ENCODE assay signal across 8 cellular contexts in the genomic region with DNA sequence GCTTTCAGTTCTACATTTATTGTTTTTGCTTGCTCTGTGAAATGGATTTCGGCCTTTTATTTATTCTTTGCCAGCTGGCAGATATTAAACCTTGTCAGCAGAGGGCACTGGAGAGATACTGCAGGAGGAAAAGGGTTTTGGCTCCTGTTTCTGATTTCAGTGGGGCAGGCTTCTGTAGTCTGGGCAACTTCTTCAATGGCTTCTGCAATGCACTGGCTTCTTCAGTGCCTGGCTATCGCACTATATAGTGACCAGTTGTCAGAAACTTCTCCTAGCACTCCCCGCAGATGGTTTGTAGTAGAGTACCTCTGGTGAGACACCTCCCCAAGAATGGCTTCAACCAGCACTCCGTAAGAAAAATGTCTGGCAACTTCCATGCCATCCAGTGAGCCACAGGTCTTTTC. TPM values are rescaled to one million over a fixed set of nuclear protein-coding genes. Genes with fewer than 3 reads are reported as not detected.
DNase-seq lines count a peak whose midpoint lies in the region; ATAC-seq, FAIRE-seq and TF ChIP-seq lines count a peak whose summit lies in the region.

No MANE protein-coding gene starts in this region.

- H3K36me3 ChIP-seq in bronchial epithelial cell (ENCODE audit: control insufficient read depth, insufficient read depth, low read length): peaks cover 1% of the 10 kb centered on the region
- 0 out of 5 replicates have a peak, but pooled peaks cover 0 to under 1% of the 10 kb centered on the region in 2 experiments for H3K36me3 ChIP-seq in HepG2 (replicated peaks in 1 of 2; ENCODE audit: control insufficient read depth in 1 of 2, insufficient read depth in 2 of 2, low read length in 2 of 2)
- H3K36me3 ChIP-seq in thoracic aorta: peaks cover 9% of the 10 kb centered on the region

- peak overlapping the region; percentile 39 for H3K4me2 ChIP-seq in HepG2 (ENCODE audit: low read depth, low read length)

- TF ChIP-seq RAD21 in HepG2 (CRISPR knock-in tag; IDR thresholded peaks at IDR 0.05): peak; percentile 60; the same call in 1 of the 2 replicates

- TF ChIP-seq CTCF in GM10248 (IDR thresholded peaks at IDR 0.05; ENCODE audit: control extremely low read depth, extremely low read depth, low read depth, missing control alignments): peak; percentile 70
- TF ChIP-seq CTCF in bronchial epithelial cell (IDR thresholded peaks at IDR 0.05; ENCODE audit: insufficient read depth, low read length, severe bottlenecking): peak; percentile 77
- peak; percentile 76 for TF ChIP-seq CTCF in HepG2 (CRISPR knock-in tag; IDR thresholded peaks at IDR 0.05)
- peak; percentile 38 for TF ChIP-seq CTCF in thoracic aorta (IDR thresholded peaks at IDR 0.05)

- no TSS peak for BruUV-seq in HepG2 (replicated peaks; lab: Mats Ljungman, UMichigan)

- H3K79me2 ChIP-seq in HepG2 (ENCODE audit: insufficient read depth, low read length): peaks cover 16% of the 10 kb centered on the region

- no peak for TF ChIP-seq POLR2A in HepG2 (IDR thresholded peaks at IDR 0.05; ENCODE audit: insufficient read depth in 1 of 2, low read depth in 2 of 2, low read length in 2 of 2)

- WGBS in HepG2 (ENCODE audit: low lambda C conversion rate): 46% methylated on average over 4 of the region's 4 CpGs

- H2AFZ ChIP-seq in HepG2 (ENCODE audit: low read length): no peak overlapping the region

- no peak overlapping the region for H3K9ac ChIP-seq in HepG2 (ENCODE audit: insufficient read depth, low read depth, low read length)

- H3K9me3 ChIP-seq in HepG2 (ENCODE audit: low read length) (no peaks in the 10 kb centered on the region), thoracic aorta (no peaks in the 10 kb centered on the region)

- H3K4me3 ChIP-seq in bronchial epithelial cell (ENCODE audit: low read depth, low read length) (no peak overlapping the region), HepG2 (replicated peaks in 1 of 3; ENCODE audit: insufficient read depth in 1 of 3, low read depth in 2 of 3, low read length in 3 of 3) (no peak overlapping the region), thoracic aorta (no peak overlapping the region)

- H3K27ac ChIP-seq in HepG2 (ENCODE audit: extremely low read length, insufficient read depth, low read length): peak overlapping the region; percentile 15
- H3K27ac ChIP-seq in thoracic aorta: no peak overlapping the region

- peaks cover 31% of the 10 kb centered on the region for H3K4me1 ChIP-seq in HepG2 (ENCODE audit: insufficient read depth, low read length)
- H3K4me1 ChIP-seq in thoracic aorta (ENCODE audit: control insufficient read depth in 1 of 2, low read depth in 2 of 2): peaks cover 0 to 19% of the 10 kb centered on the region in 2 donors

- POLR2A ChIA-PET in GM10248 (lab: Yijun Ruan, JAX): no interaction called here
- POLR2A ChIA-PET in HepG2 (lab: Yijun Ruan, JAX): interaction anchor here (0.7 to 1.6 kb wide), 3 partner anchors 12 to 38 kb away, joined by 3 to 4 read pairs (median 4); a partner anchor contains a TSS

- TF ChIP-seq EP300 in HepG2 (IDR thresholded peaks at IDR 0.05; ENCODE audit: low read depth in 2 of 2, low read length in 2 of 2) (no peak), HepG2 (CRISPR knock-in tag; IDR thresholded peaks at IDR 0.05; ENCODE audit: borderline replicate concordance) (no peak)

- intact Hi-C loops in HepG2 (cut with micrococcal nuclease; ENCODE audit: unreplicated experiment): loop anchor here (5.0 kb wide), 1 partner anchor 35 kb away; no protein-coding TSS in a partner anchor

- DNase-seq in GM10248 (ENCODE audit: extremely low spot score) (peak; percentile 61), NCI-H146 treated with DMSO at 0.1 percent for 48 hours (lab: John Stamatoyannopoulos, UW; ENCODE audit: unreplicated experiment) (peak; percentile 49), T-helper 1 cell (peak in 3 of 5 donors; percentile 36 to 71 (median 37)), bronchial epithelial cell (ENCODE audit: low read depth) (peak; percentile 65), HepG2 (ENCODE audit: low spot score) (peak; percentile 67), thoracic aorta (ENCODE audit: low spot score) (no peak)

- peak; percentile 79 for FAIRE-seq in A204.1 (lab: Jason Lieb, UNC)
- no peak for FAIRE-seq in bronchial epithelial cell (lab: Jason Lieb, UNC)
- no peak for FAIRE-seq in HepG2 (lab: Jason Lieb, UNC)

- H4K20me1 ChIP-seq in HepG2 (ENCODE audit: insufficient read depth, low read length): no peaks in the 10 kb centered on the region

- ATAC-seq in HepG2 (no peak), thoracic aorta (ENCODE audit: insufficient number of reproducible peaks, low FRiP score, low read depth) (no peak), GM19351 (IDR thresholded peaks at IDR 0.05; ENCODE audit: unreplicated experiment) (no peak)

- H3K27me3 ChIP-seq in bronchial epithelial cell (ENCODE audit: control insufficient read depth, insufficient read depth, low read length): no peaks in the 10 kb centered on the region
- no peaks in the 10 kb centered on the region for H3K27me3 ChIP-seq in HepG2 (ENCODE audit: control insufficient read depth in 1 of 2, insufficient read depth in 2 of 2, low read length in 2 of 2)
- no peaks in the 10 kb centered on the region for H3K27me3 ChIP-seq in thoracic aorta (replicated peaks; ENCODE audit: insufficient read depth)

- CTCF ChIA-PET in GM10248 (lab: Yijun Ruan, JAX) (interaction anchor here (0.7 to 7.8 kb wide), 23 partner anchors 9 to 191 kb away, joined by 3 to 53 read pairs (median 6); a partner anchor contains a TSS), HepG2 (lab: Yijun Ruan, JAX; ENCODE audit: low intra/inter-chr PET ratio, low total read pairs) (interaction anchor here (1.1 to 1.2 kb wide), 2 partner anchors 19 to 35 kb away, joined by 3 read pairs; no protein-coding TSS in a partner anchor)

- in situ Hi-C loops in HepG2 (cut with HindIII; ENCODE audit: extremely low pct_ligation_motif_present, low pct_unique_long_range_greater_than_20kb): no loop called here

RNA-seq across cellular contexts. Expression of a gene that starts 3.2 kb away (rescaled TPM):
- total RNA-seq in bronchial epithelial cell (19.2 and 25.5 TPM in 2 replicates), HepG2 (2016; rRNA removed; fragmentation: Illumina TruSeq; extraction: Trizol) (27.5 and 29.6 TPM in 2 replicates), thoracic aorta (10 to 100 TPM; 22.5 to 39.7 TPM)
- 10.0 and 10.5 TPM in 2 replicates for total RNA-seq in HepG2 (2016; cell fraction: cytosol; rRNA removed; fragmentation: Illumina TruSeq; extraction: Trizol; ENCODE audit: low read depth)
- total RNA-seq in HepG2 (2016; cell fraction: insoluble cytoplasmic fraction; rRNA removed; fragmentation: Illumina TruSeq; extraction: Trizol): 25.5 and 27.2 TPM in 2 replicates
- 15.3 and 17.9 TPM in 2 replicates for total RNA-seq in HepG2 (2016; cell fraction: membrane; rRNA removed; fragmentation: Illumina TruSeq; extraction: Trizol)
- 28.0 and 32.9 TPM in 2 replicates for total RNA-seq in HepG2 (2016; cell fraction: nucleus; rRNA removed; fragmentation: Illumina TruSeq; extraction: Trizol)
- polyA plus RNA-seq in HepG2 (2011; rRNA removed): 23.5 and 23.9 TPM in 2 replicates
- 17.8 and 22.5 TPM in 2 replicates for polyA plus RNA-seq in HepG2 (2011; cell fraction: cytosol; rRNA removed)
- 30.9 and 38.3 TPM in 2 replicates for polyA plus RNA-seq in HepG2 (2011; cell fraction: nucleus; rRNA removed)
- 22.1 and 22.8 TPM in 2 replicates for polyA plus RNA-seq in HepG2 (2012)
- polyA plus RNA-seq in HepG2 (2016; cell fraction: cytosol; fragmentation: Illumina TruSeq; extraction: Trizol; ENCODE audit: low read depth): 1.9 and 2.3 TPM in 2 replicates
- polyA plus RNA-seq in HepG2 (2016; cell fraction: insoluble cytoplasmic fraction; fragmentation: Illumina TruSeq; extraction: Trizol; ENCODE audit: low read depth): 23.0 and 24.3 TPM in 2 replicates
- 4.3 and 5.1 TPM in 2 replicates for polyA plus RNA-seq in HepG2 (2016; cell fraction: membrane; fragmentation: Illumina TruSeq; extraction: Trizol; ENCODE audit: low read depth)
- 41.8 and 48.6 TPM in 2 replicates for polyA plus RNA-seq in HepG2 (2016; cell fraction: nucleus; fragmentation: Illumina TruSeq; extraction: Trizol; ENCODE audit: insufficient read depth, low read depth)
- polyA minus RNA-seq in HepG2 (2011; rRNA and poly(A)+ RNA removed; ENCODE audit: low replicate concordance): 62.5 and 108 TPM in 2 replicates
- 20.5 and 21.0 TPM in 2 replicates for polyA minus RNA-seq in HepG2 (2011; cell fraction: cytosol; rRNA and poly(A)+ RNA removed)
- polyA minus RNA-seq in HepG2 (2011; cell fraction: nucleus; rRNA and poly(A)+ RNA removed): 43.5 and 59.6 TPM in 2 replicates

RNA-seq across cellular contexts. Expression of a gene that starts 22.2 kb away (rescaled TPM):
- 173 and 182 TPM in 2 replicates for total RNA-seq in bronchial epithelial cell
- total RNA-seq in HepG2 (2016; rRNA removed; fragmentation: Illumina TruSeq; extraction: Trizol): 57.3 and 91.4 TPM in 2 replicates
- 15.4 and 16.1 TPM in 2 replicates for total RNA-seq in HepG2 (2016; cell fraction: cytosol; rRNA removed; fragmentation: Illumina TruSeq; extraction: Trizol; ENCODE audit: low read depth)
- 59.1 and 93.1 TPM in 2 replicates for total RNA-seq in HepG2 (2016; cell fraction: insoluble cytoplasmic fraction; rRNA removed; fragmentation: Illumina TruSeq; extraction: Trizol)
- total RNA-seq in HepG2 (2016; cell fraction: membrane; rRNA removed; fragmentation: Illumina TruSeq; extraction: Trizol): 15.5 and 22.5 TPM in 2 replicates
- 19.9 and 22.9 TPM in 2 replicates for total RNA-seq in HepG2 (2016; cell fraction: nucleus; rRNA removed; fragmentation: Illumina TruSeq; extraction: Trizol)
- polyA plus RNA-seq in HepG2 (2011; rRNA removed): 36.1 and 46.0 TPM in 2 replicates
- polyA plus RNA-seq in HepG2 (2011; cell fraction: cytosol; rRNA removed): 25.0 and 39.0 TPM in 2 replicates
- 9.7 and 13.5 TPM in 2 replicates for polyA plus RNA-seq in HepG2 (2011; cell fraction: nucleus; rRNA removed)
- 60.6 and 62.8 TPM in 2 replicates for polyA plus RNA-seq in HepG2 (2012)
- 9.9 and 11.6 TPM in 2 replicates for polyA plus RNA-seq in HepG2 (2016; cell fraction: cytosol; fragmentation: Illumina TruSeq; extraction: Trizol; ENCODE audit: low read depth)
- polyA plus RNA-seq in HepG2 (2016; cell fraction: insoluble cytoplasmic fraction; fragmentation: Illumina TruSeq; extraction: Trizol; ENCODE audit: low read depth): 88.3 and 97.0 TPM in 2 replicates
- 13.7 and 14.0 TPM in 2 replicates for polyA plus RNA-seq in HepG2 (2016; cell fraction: membrane; fragmentation: Illumina TruSeq; extraction: Trizol; ENCODE audit: low read depth)
- 41.6 and 43.1 TPM in 2 replicates for polyA plus RNA-seq in HepG2 (2016; cell fraction: nucleus; fragmentation: Illumina TruSeq; extraction: Trizol; ENCODE audit: insufficient read depth, low read depth)
- polyA minus RNA-seq in HepG2 (2011; rRNA and poly(A)+ RNA removed; ENCODE audit: low replicate concordance): 7.0 and 11.9 TPM in 2 replicates
- polyA minus RNA-seq in HepG2 (2011; cell fraction: cytosol; rRNA and poly(A)+ RNA removed): 18.4 and 18.5 TPM in 2 replicates
- 13.6 and 14.7 TPM in 2 replicates for polyA minus RNA-seq in HepG2 (2011; cell fraction: nucleus; rRNA and poly(A)+ RNA removed)
- total RNA-seq in thoracic aorta: 10 to 100 TPM; 50.0 to 55.9 TPM

RNA-seq across cellular contexts. Expression of a gene that starts 22.6 kb away (rescaled TPM):
- total RNA-seq in bronchial epithelial cell: 56.5 and 68.7 TPM in 2 replicates
- 52.8 and 59.5 TPM in 2 replicates for total RNA-seq in HepG2 (2016; rRNA removed; fragmentation: Illumina TruSeq; extraction: Trizol)
- 111 and 114 TPM in 2 replicates for total RNA-seq in HepG2 (2016; cell fraction: cytosol; rRNA removed; fragmentation: Illumina TruSeq; extraction: Trizol; ENCODE audit: low read depth)
- 50.3 and 56.5 TPM in 2 replicates for total RNA-seq in HepG2 (2016; cell fraction: insoluble cytoplasmic fraction; rRNA removed; fragmentation: Illumina TruSeq; extraction: Trizol)
- 127 and 134 TPM in 2 replicates for total RNA-seq in HepG2 (2016; cell fraction: membrane; rRNA removed; fragmentation: Illumina TruSeq; extraction: Trizol)
- total RNA-seq in HepG2 (2016; cell fraction: nucleus; rRNA removed; fragmentation: Illumina TruSeq; extraction: Trizol): 33.0 and 33.1 TPM in 2 replicates
- 18.7 and 23.1 TPM in 2 replicates for polyA plus RNA-seq in HepG2 (2011; rRNA removed)
- 23.7 and 26.0 TPM in 2 replicates for polyA plus RNA-seq in HepG2 (2011; cell fraction: cytosol; rRNA removed)
- 13.1 and 14.7 TPM in 2 replicates for polyA plus RNA-seq in HepG2 (2011; cell fraction: nucleus; rRNA removed)
- 30.4 and 36.9 TPM in 2 replicates for polyA plus RNA-seq in HepG2 (2012)
- 196 and 200 TPM in 2 replicates for polyA plus RNA-seq in HepG2 (2016; cell fraction: cytosol; fragmentation: Illumina TruSeq; extraction: Trizol; ENCODE audit: low read depth)
- polyA plus RNA-seq in HepG2 (2016; cell fraction: insoluble cytoplasmic fraction; fragmentation: Illumina TruSeq; extraction: Trizol; ENCODE audit: low read depth): 70.3 and 80.5 TPM in 2 replicates
- 164 and 169 TPM in 2 replicates for polyA plus RNA-seq in HepG2 (2016; cell fraction: membrane; fragmentation: Illumina TruSeq; extraction: Trizol; ENCODE audit: low read depth)
- polyA plus RNA-seq in HepG2 (2016; cell fraction: nucleus; fragmentation: Illumina TruSeq; extraction: Trizol; ENCODE audit: insufficient read depth, low read depth): 55.3 and 55.6 TPM in 2 replicates
- 10.8 and 102 TPM in 2 replicates for polyA minus RNA-seq in HepG2 (2011; rRNA and poly(A)+ RNA removed; ENCODE audit: low replicate concordance)
- 7.8 and 10.2 TPM in 2 replicates for polyA minus RNA-seq in HepG2 (2011; cell fraction: cytosol; rRNA and poly(A)+ RNA removed)
- 36.7 and 43.0 TPM in 2 replicates for polyA minus RNA-seq in HepG2 (2011; cell fraction: nucleus; rRNA and poly(A)+ RNA removed)
- 10 to 100 TPM; 30.6 to 40.5 TPM for total RNA-seq in thoracic aorta

RNA-seq across cellular contexts. Expression of a gene that starts 47.1 kb away (rescaled TPM):
- not detected in 2 replicates for total RNA-seq in bronchial epithelial cell
- total RNA-seq in HepG2 (2016; rRNA removed; fragmentation: Illumina TruSeq; extraction: Trizol): 0.53 and 0.98 TPM in 2 replicates
- not detected in 2 replicates for total RNA-seq in HepG2 (2016; cell fraction: cytosol; rRNA removed; fragmentation: Illumina TruSeq; extraction: Trizol; ENCODE audit: low read depth)
- total RNA-seq in HepG2 (2016; cell fraction: insoluble cytoplasmic fraction; rRNA removed; fragmentation: Illumina TruSeq; extraction: Trizol): 0.41 TPM in 1 of 2 replicates, not detected in the other
- total RNA-seq in HepG2 (2016; cell fraction: membrane; rRNA removed; fragmentation: Illumina TruSeq; extraction: Trizol): 0.65 TPM in 1 of 2 replicates, not detected in the other
- not detected in 2 replicates for total RNA-seq in HepG2 (2016; cell fraction: nucleus; rRNA removed; fragmentation: Illumina TruSeq; extraction: Trizol)
- polyA plus RNA-seq in HepG2 (2011; rRNA removed): 2.0 and 3.4 TPM in 2 replicates
- 3.7 and 4.0 TPM in 2 replicates for polyA plus RNA-seq in HepG2 (2011; cell fraction: cytosol; rRNA removed)
- polyA plus RNA-seq in HepG2 (2011; cell fraction: nucleus; rRNA removed): 1.3 TPM in 1 of 2 replicates, not detected in the other
- polyA plus RNA-seq in HepG2 (2012): 0.72 TPM in 1 of 2 replicates, not detected in the other
- not detected in 2 replicates for polyA plus RNA-seq in HepG2 (2016; cell fraction: cytosol; fragmentation: Illumina TruSeq; extraction: Trizol; ENCODE audit: low read depth)
- polyA plus RNA-seq in HepG2 (2016; cell fraction: insoluble cytoplasmic fraction; fragmentation: Illumina TruSeq; extraction: Trizol; ENCODE audit: low read depth): not detected in 2 replicates
- not detected in 2 replicates for polyA plus RNA-seq in HepG2 (2016; cell fraction: membrane; fragmentation: Illumina TruSeq; extraction: Trizol; ENCODE audit: low read depth)
- polyA plus RNA-seq in HepG2 (2016; cell fraction: nucleus; fragmentation: Illumina TruSeq; extraction: Trizol; ENCODE audit: insufficient read depth, low read depth): not detected in 2 replicates
- 1.7 and 183 TPM in 2 replicates for polyA minus RNA-seq in HepG2 (2011; rRNA and poly(A)+ RNA removed; ENCODE audit: low replicate concordance)
- 7.4 TPM in 2 replicates for polyA minus RNA-seq in HepG2 (2011; cell fraction: cytosol; rRNA and poly(A)+ RNA removed)
- 4.6 TPM in 1 of 2 replicates, not detected in the other for polyA minus RNA-seq in HepG2 (2011; cell fraction: nucleus; rRNA and poly(A)+ RNA removed)
- total RNA-seq in thoracic aorta: not detected
